ENCODE assay signal across 8 cellular contexts in the genomic region with DNA sequence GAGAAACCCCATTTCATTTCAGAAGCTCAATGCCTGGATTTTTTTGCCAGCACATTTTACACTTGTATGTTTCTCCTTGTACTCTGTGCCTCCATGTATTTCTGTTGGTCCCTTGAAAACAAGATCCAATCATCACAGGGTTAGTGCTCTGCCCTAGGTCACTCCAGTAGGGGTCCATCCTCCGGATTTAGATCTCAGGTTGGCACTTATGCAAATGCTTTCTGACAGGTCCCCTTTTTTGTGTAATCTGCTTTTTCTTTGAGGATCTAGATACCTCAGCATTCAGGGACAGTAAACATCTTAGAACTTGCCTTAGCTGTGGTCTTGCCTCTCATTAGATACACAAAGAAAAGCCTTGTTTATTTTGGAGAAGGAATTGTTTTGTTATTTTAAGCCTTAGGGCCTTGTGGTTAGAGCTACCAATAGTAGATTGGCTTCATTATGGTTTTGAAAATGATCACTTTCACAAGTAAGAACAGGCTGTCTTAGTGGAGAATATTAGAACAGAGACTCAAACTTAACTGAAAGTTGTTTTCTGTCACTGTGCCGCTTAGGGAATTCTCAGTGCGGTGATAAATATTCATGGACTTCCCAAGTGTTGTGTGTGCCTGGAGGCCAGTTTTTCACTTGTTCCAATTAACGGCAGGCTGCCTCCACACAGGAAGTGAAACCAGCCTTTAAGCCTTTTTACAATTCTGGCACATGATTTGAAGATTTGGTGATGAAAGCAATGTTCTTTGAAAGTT. TPM values are rescaled to one million over a fixed set of nuclear protein-coding genes. Genes with fewer than 3 reads are reported as not detected.
DNase-seq lines count a peak whose midpoint lies in the region; ATAC-seq and TF ChIP-seq lines count a peak whose summit lies in the region.

No MANE protein-coding gene starts in this region.

- H3K9me3 ChIP-seq in OCI-LY7 (ENCODE audit: low read length) = no peaks in the 10 kb centered on the region
- H3K9me3 ChIP-seq in left ventricle myocardium inferior (replicated peaks) = no peaks in the 10 kb centered on the region
- no peaks in the 10 kb centered on the region for H3K9me3 ChIP-seq in psoas muscle

- H3K27me3 ChIP-seq in left ventricle myocardium inferior (ENCODE audit: low read depth) (no peaks in the 10 kb centered on the region), psoas muscle (ENCODE audit: insufficient read depth in 3 of 3, low read length in 2 of 3) (no peaks in the 10 kb centered on the region)

- 23 to 34% (median 27%) methylated on average over 4 of the region's 4 CpGs for WGBS in psoas muscle, 3 donors

- CTCF ChIA-PET in OCI-LY7 (lab: Charles Lee; ENCODE audit: unreplicated experiment) = interaction anchor here (1.3 kb wide), 1 partner anchor 146 kb away, joined by 3 read pairs; no protein-coding TSS in a partner anchor

- no peak overlapping the region for H3K27ac ChIP-seq in OCI-LY7 (ENCODE audit: low read depth, low read length, poor library complexity, severe bottlenecking)
- peak overlapping the region; percentile 65 for H3K27ac ChIP-seq in left ventricle myocardium inferior (replicated peaks)
- peak overlapping the region; percentile 60 for H3K27ac ChIP-seq in substantia nigra (ENCODE audit: low read depth, low read length, poor library complexity, severe bottlenecking)
- no peak overlapping the region for H3K27ac ChIP-seq in psoas muscle

- in situ Hi-C loops in ACHN (cut with HindIII; ENCODE audit: low pct_ligation_motif_present, low pct_unique_long_range_greater_than_20kb, low sequenced_read_pairs) = no loop called here

- H3K36me3 ChIP-seq in OCI-LY7 (ENCODE audit: insufficient read depth, low read length) (no peaks in the 10 kb centered on the region), left ventricle myocardium inferior (no peaks in the 10 kb centered on the region), psoas muscle (ENCODE audit: insufficient read depth in 1 of 2, low read depth in 1 of 2) (no peaks in the 10 kb centered on the region)

- H3K9me2 ChIP-seq in OCI-LY7 (ENCODE audit: insufficient read depth, low read length) = no peaks in the 10 kb centered on the region

- peak overlapping the region; percentile 30 for H2AFZ ChIP-seq in OCI-LY7 (ENCODE audit: low read length)

- no peak for TF ChIP-seq CTCF in OCI-LY7 (conservative IDR thresholded peaks at IDR 0.05; ENCODE audit: low read length)
- no peak for TF ChIP-seq CTCF in left ventricle myocardium inferior (IDR thresholded peaks at IDR 0.05; ENCODE audit: borderline replicate concordance)
- TF ChIP-seq CTCF in psoas muscle (IDR thresholded peaks at IDR 0.05) = no peak

- no peaks in the 10 kb centered on the region for H4K20me1 ChIP-seq in OCI-LY7 (ENCODE audit: insufficient read depth, low read length)

- no TSS peak for BruUV-seq in OCI-LY7 (replicated peaks; lab: Mats Ljungman, UMichigan)

- H3K4me1 ChIP-seq in OCI-LY7 (ENCODE audit: insufficient read depth, low read length, poor library complexity, severe bottlenecking) (peaks cover 20% of the 10 kb centered on the region), left ventricle myocardium inferior (peaks cover 93% of the 10 kb centered on the region), psoas muscle (peaks cover 7% of the 10 kb centered on the region)

- intact Hi-C loops in OCI-LY7 (cut with micrococcal nuclease; ENCODE audit: unreplicated experiment) = no loop called here
- intact Hi-C loops in left ventricle myocardium inferior (cut with micrococcal nuclease) = no loop called here
- intact Hi-C loops in psoas muscle (cut with DNase I) = no loop called here

- POLR2A ChIA-PET in OCI-LY7 (lab: Charles Lee) = interaction anchor here (0.7 to 1.4 kb wide), 3 partner anchors 12 to 870 kb away, joined by 5 read pairs; no protein-coding TSS in a partner anchor

- DNase-seq in OCI-LY7 (ENCODE audit: low spot score) (peak; percentile 57), left ventricle myocardium inferior (no peak), substantia nigra (lab: John Stamatoyannopoulos, UW) (peak in 10 of 49 donors; percentile 9 to 53 (median 31)), ACHN (no peak), NCI-H2196 (lab: John Stamatoyannopoulos, UW; ENCODE audit: unreplicated experiment) (no peak), psoas muscle (no peak)

- H3K4me3 ChIP-seq in OCI-LY7 (ENCODE audit: low read depth, low read length, poor library complexity, severe bottlenecking) (no peak overlapping the region), left ventricle myocardium inferior (no peak overlapping the region), psoas muscle (no peak overlapping the region)

- peak overlapping the region; percentile 46 for H3K4me2 ChIP-seq in OCI-LY7 (ENCODE audit: low read length)

- ATAC-seq in GM21723 (IDR thresholded peaks at IDR 0.05; ENCODE audit: unreplicated experiment) (peak; percentile 74), HG03045 (IDR thresholded peaks at IDR 0.05; ENCODE audit: unreplicated experiment) (no peak), psoas muscle (no peak)

- H3K79me2 ChIP-seq in OCI-LY7 (ENCODE audit: insufficient read depth, low read depth, low read length) = no peaks in the 10 kb centered on the region

RNA-seq across cellular contexts. Expression of a gene that starts 7.8 kb away (rescaled TPM):
- 0.08 TPM in 1 of 2 replicates, not detected in the other for total RNA-seq in OCI-LY7 (2014; rRNA removed; shearing (Covaris generic))
- total RNA-seq in OCI-LY7 (2022) = 0.22 and 0.38 TPM in 2 replicates
- total RNA-seq in left ventricle myocardium inferior = 4.7 TPM
- 1 to 10 TPM; 1.6 to 4.2 (median 2.4) TPM for total RNA-seq in psoas muscle
- polyA plus RNA-seq in psoas muscle = 1 to 10 TPM in 2 of 3 donors, under 1 TPM in 1; 0.73 to 1.4 (median 1.2) TPM

RNA-seq across cellular contexts. Expression of a gene that starts 22.2 kb away (rescaled TPM):
- total RNA-seq in OCI-LY7 (2014; rRNA removed; shearing (Covaris generic)) = 103 and 151 TPM in 2 replicates
- total RNA-seq in OCI-LY7 (2022) (115 and 131 TPM in 2 replicates), left ventricle myocardium inferior (17.0 TPM), psoas muscle (10 to 100 TPM; 16.3 to 23.9 (median 20.4) TPM)
- polyA plus RNA-seq in psoas muscle = 10 to 100 TPM in 1 of 3 donors, 1 to 10 TPM in 2; 3.9 to 16.2 (median 6.3) TPM

Comparison
In these comparisons a context has a peak if more than half of its experiments do, and no peak if none do; other contexts are left out.
1. H3K27ac ChIP-seq: peak in left ventricle myocardium inferior (single experiment) and substantia nigra (single experiment); none in OCI-LY7 (single experiment) and psoas muscle (single experiment).